In the genomic region with DNA sequence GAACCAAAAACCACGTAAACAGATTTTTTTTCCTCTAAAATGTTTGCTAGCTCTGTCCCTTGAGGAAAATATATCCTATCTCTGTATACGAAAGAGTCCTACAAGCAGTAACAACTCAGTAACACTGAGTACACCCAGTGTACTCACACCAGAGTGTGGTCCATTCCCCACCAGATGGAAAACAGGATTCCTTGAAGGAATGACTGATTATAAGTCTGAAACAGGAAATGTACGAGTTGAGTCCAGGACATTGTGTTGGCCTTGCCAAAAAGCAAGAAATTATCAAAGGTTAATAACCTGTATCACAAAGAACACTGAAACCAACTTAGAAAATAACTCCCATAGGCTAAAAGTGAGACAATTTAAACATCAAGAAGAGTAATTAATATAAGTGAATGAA, we compare ENCODE assay signal across 18 cellular contexts. TPM values are rescaled to one million over a fixed set of nuclear protein-coding genes. Genes with fewer than 3 reads are reported as not detected.
DNase-seq lines count a peak whose midpoint lies in the region; ATAC-seq, FAIRE-seq and TF ChIP-seq lines count a peak whose summit lies in the region.
"Had no signal": no experiment of that assay in that cellular context is flagged by ENCODE, and none has a peak within 500 bp of the region (broad histone marks: within the 10 kb centered on the region; RNA-seq: fewer than 3 reads in every experiment).

No MANE protein-coding gene starts in this region.

- peak overlapping the region in 5 of 6 donors; percentile 14 to 80 (median 44) for H3K27ac Mint-ChIP-seq in naive B cell
- H3K27ac Mint-ChIP-seq in T-helper 2 cell treated with Interferon-gamma antibody and Interleukin-4, amounts not matched to agents 5 μg/mL and 100 μg/mL, for 36 hours = no peak overlapping the region
- H3K27ac Mint-ChIP-seq: activated naive CD4-positive, alpha-beta T cell treated with anti-CD3 and anti-CD28 coated beads for 36 hours had no signal

- no peak overlapping the region for H2AFZ ChIP-seq in PC-3 (ENCODE audit: low read length)
- H2AFZ ChIP-seq in endothelial cell of umbilical vein (ENCODE audit: low read depth, low read length) = no peak overlapping the region

- peaks cover 3% of the 10 kb centered on the region; the same call in 1 of the 2 replicates for H3K36me3 ChIP-seq in PC-3 (ENCODE audit: low read depth, low read length)
- H3K36me3 ChIP-seq in endothelial cell of umbilical vein (ENCODE audit: control insufficient read depth in 2 of 2, extremely low read depth in 1 of 2, insufficient read depth in 2 of 2, low read length in 2 of 2) = peaks cover 0 to 4% of the 10 kb centered on the region in 2 experiments
- H3K36me3 ChIP-seq: cardiac muscle cell had no signal

- intact Hi-C loops in PC-3 (cut with micrococcal nuclease) (no loop called here), endothelial cell of umbilical vein (cut with micrococcal nuclease) (no loop called here)

- no peak overlapping the region for H3K4me2 ChIP-seq in PC-3 (ENCODE audit: low read length)
- H3K4me2 ChIP-seq in endothelial cell of umbilical vein (ENCODE audit: insufficient read depth, low read length) = peak overlapping the region; percentile 34

- H3K9me2 ChIP-seq in PC-3 (replicated peaks; ENCODE audit: low read length) = no peaks in the 10 kb centered on the region

- no peaks in the 10 kb centered on the region for H3K27me3 Mint-ChIP-seq in naive B cell
- no peaks in the 10 kb centered on the region for H3K27me3 Mint-ChIP-seq in T-helper 2 cell treated with Interferon-gamma antibody and Interleukin-4, amounts not matched to agents 5 μg/mL and 100 μg/mL, for 36 hours (ENCODE audit: low read depth)

- H3K9me3 ChIP-seq in PC-3 (ENCODE audit: low read length) (no peaks in the 10 kb centered on the region), endothelial cell of umbilical vein (replicated peaks; ENCODE audit: control insufficient read depth, insufficient read depth, low read length) (no peaks in the 10 kb centered on the region)
- H3K9me3 ChIP-seq: tibial nerve had no signal

- no peak overlapping the region for H3K27ac ChIP-seq in PC-3 (ENCODE audit: low read length)
- H3K27ac ChIP-seq in endothelial cell of umbilical vein (ENCODE audit: insufficient read depth, low read depth, low read length) = peak overlapping the region; percentile 5
- H3K27ac ChIP-seq: C4-2B, cardiac muscle cell, tibial nerve had no signal

- H3K4me1 Mint-ChIP-seq in naive B cell = peaks cover 22 to 48% (median 39%) of the 10 kb centered on the region in 3 donors
- H3K4me1 Mint-ChIP-seq in T-helper 2 cell treated with Interferon-gamma antibody and Interleukin-4, amounts not matched to agents 5 μg/mL and 100 μg/mL, for 36 hours (ENCODE audit: low read depth) = peaks cover 22% of the 10 kb centered on the region

- dilution Hi-C loops in endothelial cell of umbilical vein (cut with MboI; ENCODE audit: extremely low pct_ligation_motif_present, low sequenced_read_pairs) = no loop called here

- peaks cover 5 to 8% of the 10 kb centered on the region in 2 donors for H3K36me3 Mint-ChIP-seq in naive B cell
- peaks cover 22% of the 10 kb centered on the region for H3K36me3 Mint-ChIP-seq in T-helper 2 cell treated with Interferon-gamma antibody and Interleukin-4, amounts not matched to agents 5 μg/mL and 100 μg/mL, for 36 hours (ENCODE audit: low read depth)

- H4K20me1 ChIP-seq in PC-3 (ENCODE audit: low read length) (peaks cover 24% of the 10 kb centered on the region; the same call in 1 of the 2 replicates), endothelial cell of umbilical vein (replicated peaks; ENCODE audit: control insufficient read depth, extremely low read depth, insufficient read depth, low read length) (peaks cover 20% of the 10 kb centered on the region)

- CTCF ChIA-PET in PC-3 (lab: Charles Lee) (no interaction called here), endothelial cell of umbilical vein (lab: Charles Lee) (interaction anchor here (1.8 kb wide), 1 partner anchor 9 kb away, joined by 3 read pairs; no protein-coding TSS in a partner anchor)

- no peak overlapping the region for H3K4me3 Mint-ChIP-seq in naive B cell
- no peak overlapping the region for H3K4me3 Mint-ChIP-seq in T-helper 2 cell treated with Interferon-gamma antibody and Interleukin-4, amounts not matched to agents 5 μg/mL and 100 μg/mL, for 36 hours
- H3K4me3 Mint-ChIP-seq: activated naive CD4-positive, alpha-beta T cell treated with anti-CD3 and anti-CD28 coated beads for 36 hours had no signal

- no peak for DNase-seq in GM19239 (ENCODE audit: insufficient read length, low spot score)
- no peak for DNase-seq in PC-3
- DNase-seq in endothelial cell of umbilical vein (ENCODE audit: low read depth, low spot score) = peak; percentile 88
- no peak for DNase-seq in naive B cell
- no peak for DNase-seq in T-helper 2 cell treated with Interferon-gamma antibody and Interleukin-4, amounts not matched to agents 5 μg/mL and 100 μg/mL, for 36 hours (ENCODE audit: low spot score)
- DNase-seq in NCI-H446 treated with DMSO at 0.1 percent for 48 hours (lab: John Stamatoyannopoulos, UW) = no peak
- DNase-seq: activated CD8-positive, alpha-beta memory T cell treated with anti-CD3 and anti-CD28 coated beads for 24 hours; activated naive CD4-positive, alpha-beta T cell treated with anti-CD3 and anti-CD28 coated beads for 36 hours; EL; kidney glomerular epithelial cell; NCI-H2029; NCI-H774; stimulated activated CD8-positive, alpha-beta memory T cell treated with anti-CD3 and anti-CD28 coated beads, Interleukin-4, amount 100 ng/mL, for 48 hours had no signal

- POLR2A ChIA-PET in PC-3 (lab: Charles Lee; ENCODE audit: unreplicated experiment) (no interaction called here), endothelial cell of umbilical vein (lab: Charles Lee) (no interaction called here)

- H3K4me3 ChIP-seq in PC-3 (ENCODE audit: low read length) (no peak overlapping the region), endothelial cell of umbilical vein (replicated peaks in 1 of 3; ENCODE audit: insufficient read depth in 1 of 3, low read depth in 1 of 3, low read length in 3 of 3) (no peak overlapping the region)
- H3K4me3 ChIP-seq: cardiac muscle cell, tibial nerve had no signal

- H3K9me3 Mint-ChIP-seq in naive B cell = no peaks in the 10 kb centered on the region
- no peaks in the 10 kb centered on the region for H3K9me3 Mint-ChIP-seq in T-helper 2 cell treated with Interferon-gamma antibody and Interleukin-4, amounts not matched to agents 5 μg/mL and 100 μg/mL, for 36 hours
- H3K9me3 Mint-ChIP-seq: activated naive CD4-positive, alpha-beta T cell treated with anti-CD3 and anti-CD28 coated beads for 36 hours had no signal

- TF ChIP-seq CTCF in PC-3 (conservative IDR thresholded peaks at IDR 0.05; ENCODE audit: low read depth, low read length) (no peak), endothelial cell of umbilical vein (IDR thresholded peaks at IDR 0.05; ENCODE audit: extremely low read depth in 1 of 2, insufficient read depth in 1 of 2, low read depth in 1 of 2, low read length in 2 of 2) (no peak)

- no peak for TF ChIP-seq POLR2A in endothelial cell of umbilical vein (IDR thresholded peaks at IDR 0.05; ENCODE audit: low read depth, low read length)

- H3K9ac ChIP-seq in PC-3 (ENCODE audit: low read length) (no peak overlapping the region), endothelial cell of umbilical vein (replicated peaks; ENCODE audit: extremely low read depth, insufficient read depth, low read length) (no peak overlapping the region)

- H3K27me3 ChIP-seq in PC-3 (ENCODE audit: low read length) (no peaks in the 10 kb centered on the region), endothelial cell of umbilical vein (ENCODE audit: control insufficient read depth in 2 of 2, insufficient read depth in 2 of 2, low read length in 2 of 2) (no peaks in the 10 kb centered on the region)
- H3K27me3 ChIP-seq: cardiac muscle cell, tibial nerve had no signal

- no peaks in the 10 kb centered on the region for H3K9me1 ChIP-seq in endothelial cell of umbilical vein (replicated peaks; ENCODE audit: control insufficient read depth, extremely low read depth, insufficient read depth, low read length)

- ATAC-seq in PC-3 = peak; percentile 49
- no peak for ATAC-seq in naive B cell (ENCODE audit: low read depth in 2 of 2)
- no peak for ATAC-seq in HG03175 (IDR thresholded peaks at IDR 0.05; ENCODE audit: unreplicated experiment)
- ATAC-seq in GM19455 (IDR thresholded peaks at IDR 0.05; ENCODE audit: unreplicated experiment) = no peak

- peaks cover 97% of the 10 kb centered on the region for H3K79me2 ChIP-seq in PC-3 (ENCODE audit: low read length)
- H3K79me2 ChIP-seq in endothelial cell of umbilical vein (ENCODE audit: control insufficient read depth, insufficient read depth, low read length) = peaks cover 98% of the 10 kb centered on the region

- BruUV-seq in PC-3 (replicated peaks; lab: Mats Ljungman, UMichigan) = no TSS peak
- no TSS peak for BruUV-seq in endothelial cell of umbilical vein (replicated peaks; lab: Mats Ljungman, UMichigan)

- peak; percentile 26 for FAIRE-seq in GM19239 (lab: Jason Lieb, UNC)
- FAIRE-seq in endothelial cell of umbilical vein (lab: Jason Lieb, UNC) = peak; percentile 79

- H3F3A ChIP-seq in PC-3 (ENCODE audit: low read length, unreplicated experiment) = no peaks in the 10 kb centered on the region

- H3K4me1 ChIP-seq in PC-3 (ENCODE audit: insufficient read depth, low read length) = no peaks in the 10 kb centered on the region
- peaks cover 10% of the 10 kb centered on the region for H3K4me1 ChIP-seq in endothelial cell of umbilical vein (ENCODE audit: control insufficient read depth, extremely low read depth, insufficient read depth, low read length)

TF ChIP-seq in endothelial cell of umbilical vein, 7 proteins besides CTCF, POLR2A, EP300 and RAD21 (continues in another document):
- TF ChIP-seq EZH2 (IDR thresholded peaks at IDR 0.05; ENCODE audit: borderline replicate concordance, low read depth, low read length, severe bottlenecking) (no peak), JUN (IDR thresholded peaks at IDR 0.05; ENCODE audit: borderline replicate concordance, insufficient read depth, insufficient read length, low read depth) (no peak), GATA2 (IDR thresholded peaks at IDR 0.05; ENCODE audit: insufficient read depth, insufficient read length, low read depth, low read length) (no peak)
- TF ChIP-seq, protein P1, sequence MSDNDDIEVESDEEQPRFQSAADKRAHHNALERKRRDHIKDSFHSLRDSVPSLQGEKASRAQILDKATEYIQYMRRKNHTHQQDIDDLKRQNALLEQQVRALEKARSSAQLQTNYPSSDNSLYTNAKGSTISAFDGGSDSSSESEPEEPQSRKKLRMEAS (IDR thresholded peaks at IDR 0.05; ENCODE audit: insufficient read depth, insufficient read length) = no peak

RNA-seq across cellular contexts. Expression of a gene that starts 20.4 kb away (rescaled TPM):
- total RNA-seq in PC-3 (2014; rRNA removed) = 46.2 and 55.5 TPM in 2 replicates
- 67.2 and 70.2 TPM in 2 replicates for total RNA-seq in endothelial cell of umbilical vein
- 35.7 and 38.1 TPM in 2 replicates for polyA plus RNA-seq in endothelial cell of umbilical vein
- 35.8 and 37.3 TPM in 2 replicates for polyA plus RNA-seq in endothelial cell of umbilical vein (2011; cell fraction: cytosol; rRNA removed)
- polyA plus RNA-seq in endothelial cell of umbilical vein (2011; cell fraction: nucleus; rRNA removed) = 26.4 and 32.3 TPM in 2 replicates
- 39.4 and 45.3 TPM in 2 replicates for polyA plus RNA-seq in endothelial cell of umbilical vein (2012)
- polyA minus RNA-seq in endothelial cell of umbilical vein = 56.7 and 57.9 TPM in 2 replicates
- 144 TPM for polyA minus RNA-seq in endothelial cell of umbilical vein (2011; cell fraction: cytosol; rRNA and poly(A)+ RNA removed)
- 34.0 and 35.4 TPM in 2 replicates for polyA minus RNA-seq in endothelial cell of umbilical vein (2011; cell fraction: nucleus; rRNA and poly(A)+ RNA removed)
- polyA plus RNA-seq in naive B cell (ENCODE audit: low read depth in 6 of 6) = 10 to 100 TPM; 61.7 to 80.4 (median 74.0) TPM
